Comparison of ENCODE assay signal across 10 cellular contexts in genomic region chr4:24915121-24915922, GRCh38. TPM values are rescaled to one million over a fixed set of nuclear protein-coding genes. Genes with fewer than 3 reads are reported as not detected.
DNase-seq lines count a peak whose midpoint lies in the region; FAIRE-seq and TF ChIP-seq lines count a peak whose summit lies in the region.
"Had no signal": no experiment of that assay in that cellular context is flagged by ENCODE, and none has a peak within 500 bp of the region (broad histone marks: within the 10 kb centered on the region; RNA-seq: fewer than 3 reads in every experiment).

No MANE protein-coding gene starts in this region.

- H3K27me3 ChIP-seq in Karpas-422 (ENCODE audit: low read length): 0 out of 2 replicates have a peak, but pooled peaks cover 3% of the 10 kb centered on the region

- H3K4me1 ChIP-seq in Karpas-422 (ENCODE audit: low read length): peaks cover 14% of the 10 kb centered on the region

- DNase-seq in D721Med (ENCODE audit: insufficient read length, low spot score): no peak
- no peak for DNase-seq in Karpas-422
- peak; percentile 18 to 26 for DNase-seq in cardiac fibroblast (ENCODE audit: low read depth in 2 of 2)
- peak; percentile 23 to 60 for DNase-seq in lung microvascular endothelial cell (ENCODE audit: low read depth in 2 of 2)
- no peak for DNase-seq in activated T-helper 2 cell treated with anti-CD3 and anti-CD28 coated beads, Interferon-gamma antibody, Interleukin-2, Interleukin-4, amounts not matched to agents 10 μg/mL and 5 μg/mL and 100 μg/mL, durations not matched to agents 14 hours and 24 hours and 36 hours (ENCODE audit: low spot score)
- no peak for DNase-seq in nucleus accumbens (lab: John Stamatoyannopoulos, UW)
- no peak for DNase-seq in CD1c-positive myeloid dendritic cell (ENCODE audit: extremely low spot score)
- DNase-seq: DMS79, MM.1S had no signal

- TF ChIP-seq CTCF in D721Med (IDR thresholded peaks at IDR 0.05; ENCODE audit: insufficient read depth, missing control alignments) (peak; percentile 68), cardiac fibroblast (IDR thresholded peaks at IDR 0.05; ENCODE audit: low read depth, low read length) (no peak)

- H3K79me2 ChIP-seq in Karpas-422 (ENCODE audit: low read length): no peaks in the 10 kb centered on the region

- H3K9ac ChIP-seq in Karpas-422 (ENCODE audit: low read length): no peak overlapping the region

- H3K36me3 ChIP-seq in Karpas-422 (ENCODE audit: insufficient read depth, low read length): peaks cover 4% of the 10 kb centered on the region; the same call in 1 of the 2 replicates

- no peaks in the 10 kb centered on the region for H3K36me3 Mint-ChIP-seq in activated T-helper 2 cell treated with anti-CD3 and anti-CD28 coated beads, Interferon-gamma antibody, Interleukin-2, Interleukin-4, amounts not matched to agents 10 μg/mL and 5 μg/mL and 100 μg/mL, durations not matched to agents 14 hours and 24 hours and 36 hours (ENCODE audit: low read depth)

- H3K9me3 ChIP-seq in Karpas-422 (ENCODE audit: low read length): peaks cover 12% of the 10 kb centered on the region

- no peak overlapping the region for H3K27ac Mint-ChIP-seq in activated T-helper 2 cell treated with anti-CD3 and anti-CD28 coated beads, Interferon-gamma antibody, Interleukin-2, Interleukin-4, amounts not matched to agents 10 μg/mL and 5 μg/mL and 100 μg/mL, durations not matched to agents 14 hours and 24 hours and 36 hours
- H3K27ac Mint-ChIP-seq: T-helper 1 cell treated with Interleukin-12 subunit alpha and Interleukin-12 subunit beta and Interleukin-4 antibody, amounts not matched to agents 30 μg/mL and 1 μg/mL, for 36 hours had no signal

- no peaks in the 10 kb centered on the region for H3K4me1 Mint-ChIP-seq in activated T-helper 2 cell treated with anti-CD3 and anti-CD28 coated beads, Interferon-gamma antibody, Interleukin-2, Interleukin-4, amounts not matched to agents 10 μg/mL and 5 μg/mL and 100 μg/mL, durations not matched to agents 14 hours and 24 hours and 36 hours (ENCODE audit: low read depth)

- no peak overlapping the region for H3K27ac ChIP-seq in Karpas-422 (ENCODE audit: low read length)

- FAIRE-seq in D721Med (lab: Jason Lieb, UNC): no peak

- H3K9me3 Mint-ChIP-seq in activated T-helper 2 cell treated with anti-CD3 and anti-CD28 coated beads, Interferon-gamma antibody, Interleukin-2, Interleukin-4, amounts not matched to agents 10 μg/mL and 5 μg/mL and 100 μg/mL, durations not matched to agents 14 hours and 24 hours and 36 hours: peaks cover 6% of the 10 kb centered on the region

- peak overlapping the region; percentile 19 for H3K4me2 ChIP-seq in Karpas-422 (ENCODE audit: low read depth, low read length, poor library complexity, severe bottlenecking)

- intact Hi-C loops in activated T-helper 2 cell treated with anti-CD3 and anti-CD28 coated beads, Interferon-gamma antibody, Interleukin-2, Interleukin-4, amounts not matched to agents 10 μg/mL and 5 μg/mL and 100 μg/mL, durations not matched to agents 14 hours and 24 hours and 36 hours (cut with micrococcal nuclease): no loop called here

- H2AFZ ChIP-seq in Karpas-422 (ENCODE audit: low read length): peak overlapping the region; percentile 10; the same call in 1 of the 2 replicates

- H3K4me3 ChIP-seq in Karpas-422 (ENCODE audit: low read length) (no peak overlapping the region), cardiac fibroblast (replicated peaks in 1 of 2; ENCODE audit: low read depth in 2 of 2, low read length in 2 of 2) (no peak overlapping the region)

- no peaks in the 10 kb centered on the region for H3K9me2 ChIP-seq in Karpas-422 (replicated peaks; ENCODE audit: insufficient read depth, low read length)

- H3K27me3 Mint-ChIP-seq in activated T-helper 2 cell treated with anti-CD3 and anti-CD28 coated beads, Interferon-gamma antibody, Interleukin-2, Interleukin-4, amounts not matched to agents 10 μg/mL and 5 μg/mL and 100 μg/mL, durations not matched to agents 14 hours and 24 hours and 36 hours (ENCODE audit: low read depth): peaks cover 19% of the 10 kb centered on the region

- H3K4me3 Mint-ChIP-seq in activated T-helper 2 cell treated with anti-CD3 and anti-CD28 coated beads, Interferon-gamma antibody, Interleukin-2, Interleukin-4, amounts not matched to agents 10 μg/mL and 5 μg/mL and 100 μg/mL, durations not matched to agents 14 hours and 24 hours and 36 hours (ENCODE audit: low read depth): no peak overlapping the region
- H3K4me3 Mint-ChIP-seq: T-helper 1 cell treated with Interleukin-12 subunit alpha and Interleukin-12 subunit beta and Interleukin-4 antibody, amounts not matched to agents 30 μg/mL and 1 μg/mL, for 36 hours had no signal

- no peaks in the 10 kb centered on the region for H4K20me1 ChIP-seq in Karpas-422 (ENCODE audit: insufficient read depth, low read depth, low read length)

RNA-seq across cellular contexts. Expression of gene CCDC149, which starts 2.5 kb away (rescaled TPM):
- total RNA-seq in Karpas-422 (2014; rRNA removed; shearing (Covaris generic); ENCODE audit: low replicate concordance): 0.11 and 0.87 TPM in 2 replicates
- 9.2 and 19.8 TPM in 2 replicates for total RNA-seq in lung microvascular endothelial cell
- not detected in 2 replicates for total RNA-seq in activated T-helper 2 cell treated with anti-CD3 and anti-CD28 coated beads, Interferon-gamma antibody, Interleukin-2, Interleukin-4, amounts not matched to agents 10 μg/mL and 5 μg/mL and 100 μg/mL, durations not matched to agents 14 hours and 24 hours and 36 hours

Comparison
In these comparisons a context has a peak if more than half of its experiments do, and no peak if none do; other contexts are left out.
1. DNase-seq: peak in cardiac fibroblast (2 of 2) and lung microvascular endothelial cell (2 of 2); none in D721Med (single experiment), Karpas-422 (single experiment), activated T-helper 2 cell treated with anti-CD3 and anti-CD28 coated beads, Interferon-gamma antibody, Interleukin-2, Interleukin-4, amounts not matched to agents 10 μg/mL and 5 μg/mL and 100 μg/mL, durations not matched to agents 14 hours and 24 hours and 36 hours (single experiment), nucleus accumbens (0 of 56) and CD1c-positive myeloid dendritic cell (single experiment).